ENCODE assay signal across 23 cellular contexts in genomic region chr1:5519366-5520135, GRCh38.
A peak's percentile ranks its signal among the peaks of the same experiment; 100 is the strongest.
DNase-seq lines count a peak whose midpoint lies in the region; ATAC-seq and TF ChIP-seq lines count a peak whose summit lies in the region.
"Had no signal": no experiment of that assay in that cellular context is flagged by ENCODE, and none has a peak within 500 bp of the region (broad histone marks: within the 10 kb centered on the region; RNA-seq: fewer than 3 reads in every experiment).

No MANE protein-coding gene starts in this region.

- no peaks in the 10 kb centered on the region for H3K36me3 ChIP-seq in A673 (ENCODE audit: insufficient read depth, low read length, poor library complexity, severe bottlenecking)
- H3K36me3 ChIP-seq: BE2C; BLaER1 treated with 17β-estradiol and CSF1 and Interleukin-3, amounts not matched to agents 10 nM and 100 nM had no signal

- no peaks in the 10 kb centered on the region for H3K36me3 Mint-ChIP-seq in osteocyte (ENCODE audit: unreplicated experiment)
- H3K36me3 Mint-ChIP-seq: CD14-positive monocyte had no signal

- no TSS peak for BruUV-seq in A673 (replicated peaks; lab: Mats Ljungman, UMichigan)

- no peaks in the 10 kb centered on the region for H3K27me3 Mint-ChIP-seq in osteocyte (ENCODE audit: unreplicated experiment)

- DNase-seq in activated CD8-positive, alpha-beta memory T cell treated with anti-CD3 and anti-CD28 coated beads for 24 hours: peak; percentile 24
- no peak for DNase-seq in activated CD8-positive, alpha-beta memory T cell treated with anti-CD3 and anti-CD28 coated beads, Interleukin-2, amount 50 U/mL, for 4 hours
- peak; percentile 25 for DNase-seq in islet precursor cell
- DNase-seq in osteocyte (ENCODE audit: extremely low spot score, unreplicated experiment): peak; percentile 66
- peak; percentile 10 for DNase-seq in ureter (ENCODE audit: low spot score)
- no peak for DNase-seq in superior temporal gyrus (ENCODE audit: extremely low spot score)
- DNase-seq in A673 (ENCODE audit: low spot score): no peak
- DNase-seq: ACHN; AML-193; BE2C; Calu3; CD4-positive, alpha-beta T cell; COR-L47; DMS53; DMS79 treated with DMSO at 0.1 percent for 48 hours; GF-D8; GOT3; H7; HCEC 1CT had no signal

- H3K4me1 ChIP-seq in A673 (ENCODE audit: insufficient read depth, low read length, poor library complexity, severe bottlenecking): no peaks in the 10 kb centered on the region
- H3K4me1 ChIP-seq: BE2C had no signal

- H3K4me3 Mint-ChIP-seq in osteocyte (ENCODE audit: unreplicated experiment): no peak overlapping the region
- H3K4me3 Mint-ChIP-seq: CD14-positive monocyte; CD4-positive, alpha-beta T cell had no signal

- no peak overlapping the region for H3K4me3 ChIP-seq in A673 (ENCODE audit: low read depth, low read length, poor library complexity, severe bottlenecking)
- H3K4me3 ChIP-seq: BLaER1 treated with 17β-estradiol and CSF1 and Interleukin-3, amounts not matched to agents 10 nM and 100 nM had no signal

- no peaks in the 10 kb centered on the region for H3K9me3 ChIP-seq in A673 (ENCODE audit: low read depth, low read length, poor library complexity, severe bottlenecking)
- H3K9me3 ChIP-seq: BE2C had no signal

- H3K27ac Mint-ChIP-seq in osteocyte (ENCODE audit: unreplicated experiment): no peak overlapping the region
- H3K27ac Mint-ChIP-seq: CD14-positive monocyte; CD4-positive, alpha-beta T cell had no signal

- H3K27ac ChIP-seq in A673 (ENCODE audit: low read depth, low read length, poor library complexity, severe bottlenecking): no peak overlapping the region
- H3K27ac ChIP-seq: 22Rv1; BLaER1 treated with 17β-estradiol and CSF1 and Interleukin-3, amounts not matched to agents 10 nM and 100 nM had no signal

- CTCF ChIA-PET in A673 (lab: Charles Lee): no interaction called here

- intact Hi-C loops in A673 (cut with micrococcal nuclease; ENCODE audit: unreplicated experiment): no loop called here

- H3K4me1 Mint-ChIP-seq in osteocyte (ENCODE audit: unreplicated experiment): no peaks in the 10 kb centered on the region
- H3K4me1 Mint-ChIP-seq: CD14-positive monocyte had no signal

- H3K27me3 ChIP-seq in A673 (replicated peaks; ENCODE audit: insufficient read depth, low read depth, low read length, poor library complexity): no peaks in the 10 kb centered on the region
- H3K27me3 ChIP-seq: BE2C; BLaER1 treated with 17β-estradiol and CSF1 and Interleukin-3, amounts not matched to agents 10 nM and 100 nM had no signal

- peaks cover 17% of the 10 kb centered on the region for H3K9me3 Mint-ChIP-seq in osteocyte (ENCODE audit: unreplicated experiment)
- H3K9me3 Mint-ChIP-seq: CD4-positive, alpha-beta T cell had no signal

- ATAC-seq in GM19395 (IDR thresholded peaks at IDR 0.05; ENCODE audit: unreplicated experiment): no peak

- TF ChIP-seq CTCF in osteocyte (IDR thresholded peaks at IDR 0.05) (no peak), A673 (conservative IDR thresholded peaks at IDR 0.05; ENCODE audit: low read depth, low read length) (no peak)

- POLR2A ChIA-PET in A673 (lab: Charles Lee; ENCODE audit: low non-redundant PET): no interaction called here

Comparison
In these comparisons a context has a peak if more than half of its experiments do, and no peak if none do; other contexts are left out.
1. DNase-seq: peak in activated CD8-positive, alpha-beta memory T cell treated with anti-CD3 and anti-CD28 coated beads for 24 hours (single experiment), islet precursor cell (single experiment), osteocyte (single experiment) and ureter (single experiment); none in activated CD8-positive, alpha-beta memory T cell treated with anti-CD3 and anti-CD28 coated beads, Interleukin-2, amount 50 U/mL, for 4 hours (single experiment), superior temporal gyrus (single experiment) and A673 (single experiment).